Comparison of ENCODE assay signal across 9 cellular contexts in genomic region chr1:1775364-1776226, GRCh38. TPM values are rescaled to one million over a fixed set of nuclear protein-coding genes. Genes with fewer than 3 reads are reported as not detected.
A peak's percentile ranks its signal among the peaks of the same experiment; 100 is the strongest.
DNase-seq lines count a peak whose midpoint lies in the region; ATAC-seq and TF ChIP-seq lines count a peak whose summit lies in the region.
"Had no signal": no experiment of that assay in that cellular context is flagged by ENCODE, and none has a peak within 500 bp of the region (broad histone marks: within the 10 kb centered on the region; RNA-seq: fewer than 3 reads in every experiment).

No MANE protein-coding gene starts in this region.

- H3K4me3 ChIP-seq in KMS-11 (IDR thresholded peaks at IDR 0.05; ENCODE audit: insufficient read depth, low read depth, low read length), result no peak overlapping the region

- H3K36me3 Mint-ChIP-seq in activated T-helper 1 cell treated with anti-CD3 and anti-CD28 coated beads, Interleukin-12 subunit alpha, Interleukin-12 subunit beta, Interleukin-2, Interleukin-4 antibody, amounts not matched to agents 30 ng/mL and 10 ng/mL and 1 ng/mL, durations not matched to agents 14 hours and 24 hours and 36 hours (ENCODE audit: low read depth), result peaks cover 25% of the 10 kb centered on the region
- H3K36me3 Mint-ChIP-seq in natural killer cell treated with Interleukin-12 subunit alpha and Interleukin-12 subunit beta and Interleukin-15 and Interleukin-18, amount 100 ng/mL, for 72 hours, result peaks cover 7% of the 10 kb centered on the region

- DNase-seq in DMS 273 treated with DMSO at 0.1 percent for 48 hours (lab: John Stamatoyannopoulos, UW), result peak; percentile 7
- DNase-seq in activated T-helper 1 cell treated with anti-CD3 and anti-CD28 coated beads, Interleukin-12 subunit alpha, Interleukin-12 subunit beta, Interleukin-2, Interleukin-4 antibody, amounts not matched to agents 30 ng/mL and 10 ng/mL and 1 ng/mL, durations not matched to agents 14 hours and 24 hours and 36 hours (ENCODE audit: low spot score), result no peak
- DNase-seq in natural killer cell treated with Interleukin-12 subunit alpha and Interleukin-12 subunit beta and Interleukin-15 and Interleukin-18, amount 100 ng/mL, for 72 hours (ENCODE audit: low spot score), result no peak
- no peak for DNase-seq in iPS-NIHi11 (ENCODE audit: low spot score)
- DNase-seq in activated effector memory CD4-positive, alpha-beta T cell treated with Interleukin-2 at 50 U/mL for 16 hours, result no peak
- DNase-seq in stimulated activated CD4-positive, alpha-beta T cell treated with anti-CD3 and anti-CD28 coated beads, Interleukin-4, amount 100 ng/mL, for 1 hour, result no peak
- DNase-seq: NCI-H526 treated with DMSO at 0.1 percent for 48 hours had no signal

- no peaks in the 10 kb centered on the region for H3K27me3 ChIP-seq in KMS-11 (ENCODE audit: insufficient read depth, low read depth)

- H3K27ac ChIP-seq in KMS-11, result peak overlapping the region; percentile 93; the same call in 1 of the 2 replicates

- no peaks in the 10 kb centered on the region for H3K27me3 Mint-ChIP-seq in activated T-helper 1 cell treated with anti-CD3 and anti-CD28 coated beads, Interleukin-12 subunit alpha, Interleukin-12 subunit beta, Interleukin-2, Interleukin-4 antibody, amounts not matched to agents 30 ng/mL and 10 ng/mL and 1 ng/mL, durations not matched to agents 14 hours and 24 hours and 36 hours (ENCODE audit: insufficient read depth)
- no peaks in the 10 kb centered on the region for H3K27me3 Mint-ChIP-seq in natural killer cell treated with Interleukin-12 subunit alpha and Interleukin-12 subunit beta and Interleukin-15 and Interleukin-18, amount 100 ng/mL, for 72 hours

- peak overlapping the region; percentile 69 for H3K4me2 ChIP-seq in KMS-11

- peaks cover 5% of the 10 kb centered on the region for H3K9me3 Mint-ChIP-seq in activated T-helper 1 cell treated with anti-CD3 and anti-CD28 coated beads, Interleukin-12 subunit alpha, Interleukin-12 subunit beta, Interleukin-2, Interleukin-4 antibody, amounts not matched to agents 30 ng/mL and 10 ng/mL and 1 ng/mL, durations not matched to agents 14 hours and 24 hours and 36 hours
- no peaks in the 10 kb centered on the region for H3K9me3 Mint-ChIP-seq in natural killer cell treated with Interleukin-12 subunit alpha and Interleukin-12 subunit beta and Interleukin-15 and Interleukin-18, amount 100 ng/mL, for 72 hours

- H4K20me1 ChIP-seq in KMS-11 (ENCODE audit: insufficient read depth), result peaks cover 12% of the 10 kb centered on the region; the same call in 1 of the 2 replicates

- TF ChIP-seq CTCF in KMS-11 (conservative IDR thresholded peaks at IDR 0.05; ENCODE audit: low read depth, low read length), result no peak

- peaks cover 45% of the 10 kb centered on the region for H3K4me1 ChIP-seq in KMS-11 (ENCODE audit: low read depth, poor library complexity, severe bottlenecking)

- H3K79me2 ChIP-seq in KMS-11 (ENCODE audit: insufficient read depth, low read depth), result peaks cover 74% of the 10 kb centered on the region

- H3K4me1 Mint-ChIP-seq in activated T-helper 1 cell treated with anti-CD3 and anti-CD28 coated beads, Interleukin-12 subunit alpha, Interleukin-12 subunit beta, Interleukin-2, Interleukin-4 antibody, amounts not matched to agents 30 ng/mL and 10 ng/mL and 1 ng/mL, durations not matched to agents 14 hours and 24 hours and 36 hours (ENCODE audit: low read depth), result peaks cover 37% of the 10 kb centered on the region
- H3K4me1 Mint-ChIP-seq in natural killer cell treated with Interleukin-12 subunit alpha and Interleukin-12 subunit beta and Interleukin-15 and Interleukin-18, amount 100 ng/mL, for 72 hours (ENCODE audit: low read depth in 2 of 2), result peaks cover 36 to 39% of the 10 kb centered on the region in 2 donors

- H3K36me3 ChIP-seq in KMS-11 (ENCODE audit: insufficient read depth), result peaks cover 9% of the 10 kb centered on the region; the same call in 1 of the 2 replicates

- no peak overlapping the region for H2AFZ ChIP-seq in KMS-11 (ENCODE audit: low read depth)

- peak overlapping the region; percentile 69 for H3K27ac Mint-ChIP-seq in activated T-helper 1 cell treated with anti-CD3 and anti-CD28 coated beads, Interleukin-12 subunit alpha, Interleukin-12 subunit beta, Interleukin-2, Interleukin-4 antibody, amounts not matched to agents 30 ng/mL and 10 ng/mL and 1 ng/mL, durations not matched to agents 14 hours and 24 hours and 36 hours
- H3K27ac Mint-ChIP-seq in natural killer cell treated with Interleukin-12 subunit alpha and Interleukin-12 subunit beta and Interleukin-15 and Interleukin-18, amount 100 ng/mL, for 72 hours, result peak overlapping the region in 1 of 2 donors; percentile 33

- intact Hi-C loops in activated T-helper 1 cell treated with anti-CD3 and anti-CD28 coated beads, Interleukin-12 subunit alpha, Interleukin-12 subunit beta, Interleukin-2, Interleukin-4 antibody, amounts not matched to agents 30 ng/mL and 10 ng/mL and 1 ng/mL, durations not matched to agents 14 hours and 24 hours and 36 hours (cut with micrococcal nuclease), result loop anchor here (5.0 kb wide), 1 partner anchor 47 kb away; no protein-coding TSS in a partner anchor

- no peak overlapping the region for H3K9ac ChIP-seq in KMS-11

- ATAC-seq in natural killer cell treated with Interleukin-12 subunit alpha and Interleukin-12 subunit beta and Interleukin-15 and Interleukin-18, amount 100 ng/mL, for 72 hours, result no peak
- no peak for ATAC-seq in GM19455 (IDR thresholded peaks at IDR 0.05; ENCODE audit: unreplicated experiment)

- peak overlapping the region; percentile 62 for H3K4me3 Mint-ChIP-seq in activated T-helper 1 cell treated with anti-CD3 and anti-CD28 coated beads, Interleukin-12 subunit alpha, Interleukin-12 subunit beta, Interleukin-2, Interleukin-4 antibody, amounts not matched to agents 30 ng/mL and 10 ng/mL and 1 ng/mL, durations not matched to agents 14 hours and 24 hours and 36 hours
- peak overlapping the region; percentile 88 for H3K4me3 Mint-ChIP-seq in natural killer cell treated with Interleukin-12 subunit alpha and Interleukin-12 subunit beta and Interleukin-15 and Interleukin-18, amount 100 ng/mL, for 72 hours

RNA-seq across cellular contexts. Expression of gene NADK, which starts 2.7 kb away (rescaled TPM):
- total RNA-seq in activated T-helper 1 cell treated with anti-CD3 and anti-CD28 coated beads, Interleukin-12 subunit alpha, Interleukin-12 subunit beta, Interleukin-2, Interleukin-4 antibody, amounts not matched to agents 30 ng/mL and 10 ng/mL and 1 ng/mL, durations not matched to agents 14 hours and 24 hours and 36 hours, result 95.5 and 96.8 TPM in 2 replicates
- 100 to 1,000 TPM in 1 of 2 donors, 10 to 100 TPM in 1; 89.1 to 145 TPM for total RNA-seq in natural killer cell treated with Interleukin-12 subunit alpha and Interleukin-12 subunit beta and Interleukin-15 and Interleukin-18, amount 100 ng/mL, for 72 hours

RNA-seq across cellular contexts. Expression of gene CDK11A, which starts 51.4 kb away (rescaled TPM):
- total RNA-seq in activated T-helper 1 cell treated with anti-CD3 and anti-CD28 coated beads, Interleukin-12 subunit alpha, Interleukin-12 subunit beta, Interleukin-2, Interleukin-4 antibody, amounts not matched to agents 30 ng/mL and 10 ng/mL and 1 ng/mL, durations not matched to agents 14 hours and 24 hours and 36 hours, result 74.4 and 81.7 TPM in 2 replicates
- total RNA-seq in natural killer cell treated with Interleukin-12 subunit alpha and Interleukin-12 subunit beta and Interleukin-15 and Interleukin-18, amount 100 ng/mL, for 72 hours, result 100 to 1,000 TPM in 1 of 2 donors, 10 to 100 TPM in 1; 75.9 to 129 TPM
